15 cellular contexts compared by ENCODE assay signal in the genomic region with DNA sequence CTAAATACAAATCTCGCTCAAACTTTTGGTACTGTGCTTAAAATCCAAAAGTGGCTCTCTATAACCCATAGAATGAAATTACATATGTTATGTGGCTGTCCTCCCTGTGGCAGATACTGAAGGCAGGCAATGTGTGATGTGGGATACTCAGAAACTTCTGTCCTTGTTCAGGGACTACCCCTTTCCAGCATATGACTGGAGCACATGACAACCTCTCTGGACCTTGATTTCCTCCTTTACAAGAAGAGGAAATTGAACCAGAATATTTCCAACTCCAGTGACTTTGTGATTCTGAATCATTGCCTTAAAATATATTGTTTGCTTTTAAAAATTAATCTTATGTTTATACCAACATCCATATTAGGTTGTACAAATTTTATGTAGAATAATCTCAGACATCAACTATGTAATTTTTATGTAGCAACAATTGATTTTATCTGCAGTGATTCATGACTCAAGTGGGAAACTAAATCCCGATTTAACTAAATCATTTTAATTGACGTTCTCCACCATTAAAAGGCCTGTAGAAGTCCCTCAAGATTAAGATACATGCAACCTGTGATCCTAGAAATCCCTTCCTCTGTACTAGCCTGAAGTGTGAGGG.
"Had no signal": no experiment of that assay in that cellular context is flagged by ENCODE, and none has a peak within 500 bp of the region (broad histone marks: within the 10 kb centered on the region; RNA-seq: fewer than 3 reads in every experiment).

No MANE protein-coding gene starts in this region.

- H3K4me3 Mint-ChIP-seq: activated naive CD8-positive, alpha-beta T cell treated with anti-CD3 and anti-CD28 coated beads, Interleukin-2, amount 50 U/mL, for 24 hours; effector memory CD8-positive, alpha-beta T cell; immature natural killer cell; nephron; T-cell had no signal

- H3K27ac Mint-ChIP-seq: activated naive CD8-positive, alpha-beta T cell treated with anti-CD3 and anti-CD28 coated beads, Interleukin-2, amount 50 U/mL, for 24 hours; effector memory CD8-positive, alpha-beta T cell; immature natural killer cell; T-cell had no signal

- DNase-seq: activated CD4-positive, alpha-beta T cell treated with anti-CD3 and anti-CD28 coated beads for 4 hours; activated naive CD4-positive, alpha-beta T cell treated with Interleukin-2 at 50 U/mL for 16 hours; activated naive CD8-positive, alpha-beta T cell treated with anti-CD3 and anti-CD28 coated beads, Interleukin-2, amount 50 U/mL, for 24 hours; colonic mucosa; effector memory CD8-positive, alpha-beta T cell; immature natural killer cell; mammary epithelial cell; stimulated activated CD4-positive, alpha-beta T cell treated with anti-CD3 and anti-CD28 coated beads, Interleukin-4, amount 100 ng/mL, for 1 hour; stimulated activated CD8-positive, alpha-beta memory T cell treated with anti-CD3 and anti-CD28 coated beads, Interleukin-4, amount 100 ng/mL, for 48 hours; stimulated activated naive CD8-positive, alpha-beta T cell treated with anti-CD3 and anti-CD28 coated beads, Interleukin-15, Interleukin-2, amounts not matched to agents 100 U/mL and 50 U/mL, for 24 hours; T-cell; T1000 had no signal

- H3K36me3 ChIP-seq: colonic mucosa had no signal

- H3K27me3 ChIP-seq: colonic mucosa had no signal

- H3K36me3 Mint-ChIP-seq: immature natural killer cell, T-cell had no signal

- H3K9me3 Mint-ChIP-seq: activated naive CD8-positive, alpha-beta T cell treated with anti-CD3 and anti-CD28 coated beads, Interleukin-2, amount 50 U/mL, for 24 hours had no signal

- H3K27me3 Mint-ChIP-seq: effector memory CD8-positive, alpha-beta T cell had no signal

- H3K27ac ChIP-seq: colonic mucosa had no signal

- H3K9me3 ChIP-seq: colonic mucosa had no signal

- H3K4me1 Mint-ChIP-seq: activated naive CD8-positive, alpha-beta T cell treated with anti-CD3 and anti-CD28 coated beads, Interleukin-2, amount 50 U/mL, for 24 hours; immature natural killer cell; T-cell had no signal

- H3K4me3 ChIP-seq: colonic mucosa had no signal

- H3K4me1 ChIP-seq: colonic mucosa had no signal

- FAIRE-seq: astrocyte, urothelium cell line had no signal
